ENCODE assay signal across 8 cellular contexts in genomic region chr1:28885472-28885877, GRCh38. TPM values are rescaled to one million over a fixed set of nuclear protein-coding genes. Genes with fewer than 3 reads are reported as not detected.
DNase-seq lines count a peak whose midpoint lies in the region; ATAC-seq and TF ChIP-seq lines count a peak whose summit lies in the region.

No MANE protein-coding gene starts in this region.

- no peak overlapping the region for H3K4me3 ChIP-seq in BLaER1

- no peak overlapping the region for H3K9ac ChIP-seq in BLaER1

- TF ChIP-seq CTCF in HFFc6 (IDR thresholded peaks at IDR 0.05): no peak

- no peak overlapping the region for H3K4me3 Mint-ChIP-seq in HFFc6
- no peak overlapping the region for H3K4me3 Mint-ChIP-seq in activated naive CD8-positive, alpha-beta T cell treated with anti-CD3 and anti-CD28 coated beads, Interleukin-2, amount 50 U/mL, for 24 hours
- H3K4me3 Mint-ChIP-seq in naive thymus-derived CD8-positive, alpha-beta T cell: peak overlapping the region in 6 of 10 donors; percentile 8 to 92 (median 83)

- H3K27me3 ChIP-seq in BLaER1: no peaks in the 10 kb centered on the region

- no peak for ATAC-seq in activated naive CD8-positive, alpha-beta T cell treated with anti-CD3 and anti-CD28 coated beads, Interleukin-2, amount 50 U/mL, for 24 hours
- no peak for ATAC-seq in naive thymus-derived CD8-positive, alpha-beta T cell
- ATAC-seq in HG02840 (IDR thresholded peaks at IDR 0.05; ENCODE audit: low FRiP score, unreplicated experiment) (no peak), HG02852 (IDR thresholded peaks at IDR 0.05; ENCODE audit: unreplicated experiment) (no peak)

- H3K36me3 Mint-ChIP-seq in HFFc6 (ENCODE audit: low read depth): no peaks in the 10 kb centered on the region
- H3K36me3 Mint-ChIP-seq in activated naive CD8-positive, alpha-beta T cell treated with anti-CD3 and anti-CD28 coated beads, Interleukin-2, amount 50 U/mL, for 24 hours (ENCODE audit: low read depth): peaks cover 2% of the 10 kb centered on the region
- H3K36me3 Mint-ChIP-seq in naive thymus-derived CD8-positive, alpha-beta T cell: no peaks in the 10 kb centered on the region

- peaks cover 46% of the 10 kb centered on the region for H3K4me1 Mint-ChIP-seq in HFFc6 (ENCODE audit: low read depth)
- peaks cover 49% of the 10 kb centered on the region for H3K4me1 Mint-ChIP-seq in activated naive CD8-positive, alpha-beta T cell treated with anti-CD3 and anti-CD28 coated beads, Interleukin-2, amount 50 U/mL, for 24 hours
- peaks cover 27 to 68% (median 62%) of the 10 kb centered on the region in 4 donors for H3K4me1 Mint-ChIP-seq in naive thymus-derived CD8-positive, alpha-beta T cell

- POLR2A ChIA-PET in naive thymus-derived CD8-positive, alpha-beta T cell (lab: Charles Lee): interaction anchor here (0.6 to 2.0 kb wide), 21 partner anchors 17 to 1365 kb away, joined by 3 to 16 read pairs (median 4); partner anchors contain the start of genes EPB41, MED18, SRSF4 and TAF12

- peaks cover 58% of the 10 kb centered on the region for H3K4me1 ChIP-seq in BLaER1

- no peak overlapping the region for H3K27ac ChIP-seq in BLaER1

- H3K27me3 Mint-ChIP-seq in HFFc6 (ENCODE audit: insufficient read depth): peaks cover 10% of the 10 kb centered on the region
- H3K27me3 Mint-ChIP-seq in activated naive CD8-positive, alpha-beta T cell treated with anti-CD3 and anti-CD28 coated beads, Interleukin-2, amount 50 U/mL, for 24 hours: no peaks in the 10 kb centered on the region
- no peaks in the 10 kb centered on the region for H3K27me3 Mint-ChIP-seq in naive thymus-derived CD8-positive, alpha-beta T cell

- peaks cover 25% of the 10 kb centered on the region for H4K20me1 ChIP-seq in BLaER1

- H3K36me3 ChIP-seq in BLaER1: no peaks in the 10 kb centered on the region

- H3K27ac Mint-ChIP-seq in HFFc6: peak overlapping the region; percentile 29; the same call in 1 of the 2 replicates
- H3K27ac Mint-ChIP-seq in activated naive CD8-positive, alpha-beta T cell treated with anti-CD3 and anti-CD28 coated beads, Interleukin-2, amount 50 U/mL, for 24 hours: peak overlapping the region; percentile 87
- peak overlapping the region in 9 of 10 donors; percentile 80 to 97 (median 94) for H3K27ac Mint-ChIP-seq in naive thymus-derived CD8-positive, alpha-beta T cell

- H3K4me2 ChIP-seq in BLaER1: 0 out of 2 replicates have a peak overlapping the region, but pooled peaks have one; percentile 11

- no peak for DNase-seq in HFFc6
- DNase-seq in activated naive CD8-positive, alpha-beta T cell treated with anti-CD3 and anti-CD28 coated beads, Interleukin-2, amount 50 U/mL, for 24 hours: peak; percentile 9
- DNase-seq in naive thymus-derived CD8-positive, alpha-beta T cell: no peak
- DNase-seq in SHP77 (lab: John Stamatoyannopoulos, UW): no peak
- DNase-seq in GOT3 (lab: John Stamatoyannopoulos, UW): no peak

- H3K9me3 Mint-ChIP-seq in HFFc6: no peaks in the 10 kb centered on the region
- H3K9me3 Mint-ChIP-seq in activated naive CD8-positive, alpha-beta T cell treated with anti-CD3 and anti-CD28 coated beads, Interleukin-2, amount 50 U/mL, for 24 hours: no peaks in the 10 kb centered on the region
- no peaks in the 10 kb centered on the region for H3K9me3 Mint-ChIP-seq in naive thymus-derived CD8-positive, alpha-beta T cell

- H3K9me3 ChIP-seq in BLaER1: no peaks in the 10 kb centered on the region

RNA-seq across cellular contexts. Expression of gene EPB41, which starts 28.9 kb away (rescaled TPM):
- total RNA-seq in HFFc6 (2021; fragmentation: NEBNext Ultra II Directional; extraction: Animal tissue kit (Norgen Biotek cat#: 25700)): 1 to 10 TPM; 2.4 to 8.8 (median 3.4) TPM
- total RNA-seq in naive thymus-derived CD8-positive, alpha-beta T cell: 100 to 1,000 TPM; 300 to 328 TPM
- polyA plus RNA-seq in naive thymus-derived CD8-positive, alpha-beta T cell: 10 to 100 TPM; 84.1 to 99.9 (median 92.9) TPM

Comparison
In these comparisons a context has a peak if more than half of its experiments do, and no peak if none do; other contexts are left out.
1. H3K27ac Mint-ChIP-seq: peak in every context shown above with its lines; median percentile 94 in naive thymus-derived CD8-positive, alpha-beta T cell; 87 in activated naive CD8-positive, alpha-beta T cell treated with anti-CD3 and anti-CD28 coated beads, Interleukin-2, amount 50 U/mL, for 24 hours; 29 in HFFc6.
2. H3K4me3 Mint-ChIP-seq: peak in naive thymus-derived CD8-positive, alpha-beta T cell (6 of 10); none in HFFc6 (single experiment) and activated naive CD8-positive, alpha-beta T cell treated with anti-CD3 and anti-CD28 coated beads, Interleukin-2, amount 50 U/mL, for 24 hours (single experiment).
3. RNA of gene EPB41, which starts 28.9 kb away (total RNA-seq): 300 to 328 TPM in naive thymus-derived CD8-positive, alpha-beta T cell; 2.4 to 8.8 TPM in HFFc6; every median in the first group is over 10 times any median in the second.